ENCODE assay signal across 24 cellular contexts in genomic region chr6:121884056-121884455, GRCh38.
DNase-seq lines count a peak whose midpoint lies in the region; ATAC-seq, FAIRE-seq and TF ChIP-seq lines count a peak whose summit lies in the region.
"Had no signal": no experiment of that assay in that cellular context is flagged by ENCODE, and none has a peak within 500 bp of the region (broad histone marks: within the 10 kb centered on the region; RNA-seq: fewer than 3 reads in every experiment).

No MANE protein-coding gene starts in this region.

- no peaks in the 10 kb centered on the region for H3K36me3 Mint-ChIP-seq in astrocyte (ENCODE audit: low read depth, unreplicated experiment)
- H3K36me3 Mint-ChIP-seq: CD8-positive, alpha-beta memory T cell had no signal

- H3K79me2 ChIP-seq in astrocyte (ENCODE audit: insufficient read depth, low read length) (no peaks in the 10 kb centered on the region), fibroblast of lung (ENCODE audit: control insufficient read depth, insufficient read depth, low read length) (no peaks in the 10 kb centered on the region), osteoblast (ENCODE audit: insufficient read depth, low read length) (no peaks in the 10 kb centered on the region)

- H4K20me1 ChIP-seq in astrocyte (ENCODE audit: insufficient read depth, low read length): no peaks in the 10 kb centered on the region
- H4K20me1 ChIP-seq in fibroblast of lung (ENCODE audit: control insufficient read depth, extremely low read depth, insufficient read depth, low read length): no peaks in the 10 kb centered on the region
- no peaks in the 10 kb centered on the region for H4K20me1 ChIP-seq in osteoblast (ENCODE audit: insufficient read depth, low read length)

- H3K36me3 ChIP-seq in astrocyte (ENCODE audit: insufficient read depth, low read length) (no peaks in the 10 kb centered on the region), fibroblast of lung (ENCODE audit: control insufficient read depth, insufficient read depth, low read length) (no peaks in the 10 kb centered on the region), osteoblast (ENCODE audit: insufficient read depth, low read length) (no peaks in the 10 kb centered on the region)

- no peaks in the 10 kb centered on the region for H3K9me3 ChIP-seq in astrocyte (ENCODE audit: insufficient read depth, low read depth, low read length)
- no peaks in the 10 kb centered on the region for H3K9me3 ChIP-seq in fibroblast of lung (ENCODE audit: control insufficient read depth, insufficient read depth, low read depth, low read length)
- H3K9me3 ChIP-seq in osteoblast (ENCODE audit: low read depth, low read length): no peaks in the 10 kb centered on the region

- H3K4me3 Mint-ChIP-seq in astrocyte (ENCODE audit: unreplicated experiment): no peak overlapping the region
- H3K4me3 Mint-ChIP-seq: CD8-positive, alpha-beta memory T cell had no signal

- no peak overlapping the region for H3K4me3 ChIP-seq in AG10803 (ENCODE audit: low read length)
- H3K4me3 ChIP-seq in astrocyte (ENCODE audit: insufficient read depth, low read depth, low read length): no peak overlapping the region
- no peak overlapping the region for H3K4me3 ChIP-seq in fibroblast of lung (replicated peaks in 1 of 4; ENCODE audit: control extremely low read depth in 1 of 4, insufficient read depth in 1 of 4, low read depth in 3 of 4, low read length in 4 of 4)
- no peak overlapping the region for H3K4me3 ChIP-seq in osteoblast (ENCODE audit: insufficient read depth, low read length)

- H3K9me3 Mint-ChIP-seq in astrocyte (ENCODE audit: unreplicated experiment): no peaks in the 10 kb centered on the region

- no peak for TF ChIP-seq CTCF in AG10803 (conservative IDR thresholded peaks at IDR 0.05; ENCODE audit: low read length)
- no peak for TF ChIP-seq CTCF in astrocyte (IDR thresholded peaks at IDR 0.05; ENCODE audit: insufficient read depth, low read depth, low read length)
- TF ChIP-seq CTCF in fibroblast of lung (conservative IDR thresholded peaks at IDR 0.05 in 1 of 2, IDR thresholded peaks at IDR 0.05 in 1 of 2; ENCODE audit: low read depth in 1 of 2, low read length in 2 of 2): no peak
- no peak for TF ChIP-seq CTCF in osteoblast (IDR thresholded peaks at IDR 0.05; ENCODE audit: extremely low read depth, low read depth, low read length)

- H3K4me1 Mint-ChIP-seq in astrocyte (ENCODE audit: low read depth, unreplicated experiment): peaks cover 15% of the 10 kb centered on the region
- H3K4me1 Mint-ChIP-seq: CD8-positive, alpha-beta memory T cell had no signal

- no peak overlapping the region for H3K9ac ChIP-seq in astrocyte (ENCODE audit: low read length)
- no peak overlapping the region for H3K9ac ChIP-seq in fibroblast of lung (ENCODE audit: insufficient read depth, low read length)

- H2AFZ ChIP-seq in astrocyte (ENCODE audit: low read depth, low read length): no peak overlapping the region
- H2AFZ ChIP-seq in fibroblast of lung (ENCODE audit: low read length): no peak overlapping the region
- no peak overlapping the region for H2AFZ ChIP-seq in osteoblast (ENCODE audit: low read length)

- DNase-seq in AG10803 (ENCODE audit: low read depth): peak; percentile 74
- peak; percentile 53 for DNase-seq in astrocyte (ENCODE audit: low read depth)
- DNase-seq in fibroblast of lung (ENCODE audit: low read depth in 2 of 2): peak; percentile 12 to 58
- no peak for DNase-seq in osteoblast (ENCODE audit: insufficient read length, low spot score, missing footprints)
- DNase-seq: Calu3; CD8-positive, alpha-beta memory T cell; DMS153; KG1; NCI-H1092; NCI-H1436; NCI-H1930; NCI-H226; NCI-H510A treated with DMSO at 0.1 percent for 48 hours; NCI-H774; SIG-M5 had no signal

- no peak overlapping the region for H3K27ac Mint-ChIP-seq in astrocyte (ENCODE audit: unreplicated experiment)
- H3K27ac Mint-ChIP-seq: CD8-positive, alpha-beta memory T cell had no signal

- H3K4me2 ChIP-seq in astrocyte (ENCODE audit: low read length): no peak overlapping the region
- no peak overlapping the region for H3K4me2 ChIP-seq in fibroblast of lung (ENCODE audit: extremely low read depth, insufficient read depth, low read length)
- H3K4me2 ChIP-seq in osteoblast (ENCODE audit: insufficient read depth, low read length): peak overlapping the region; percentile 37

- peaks cover 8% of the 10 kb centered on the region for H3K4me1 ChIP-seq in astrocyte (ENCODE audit: insufficient read depth, low read length)
- H3K4me1 ChIP-seq in fibroblast of lung (ENCODE audit: control insufficient read depth, extremely low read depth, insufficient read depth, low read length): peaks cover 11% of the 10 kb centered on the region
- H3K4me1 ChIP-seq in osteoblast (ENCODE audit: insufficient read depth, low read length): peaks cover 62% of the 10 kb centered on the region

- ATAC-seq in HG02981 (IDR thresholded peaks at IDR 0.05; ENCODE audit: unreplicated experiment) (no peak), HG03469 (IDR thresholded peaks at IDR 0.05; ENCODE audit: unreplicated experiment) (no peak), GM21717 (IDR thresholded peaks at IDR 0.05; ENCODE audit: unreplicated experiment) (no peak)
- ATAC-seq: Panc1, SK-N-SH treated with all-trans-retinoic acid at 6 μM for 48 hours had no signal

- no peak overlapping the region for H3K27ac ChIP-seq in astrocyte (ENCODE audit: low read depth, low read length)
- no peak overlapping the region for H3K27ac ChIP-seq in fibroblast of lung (ENCODE audit: insufficient read depth, low read length)
- H3K27ac ChIP-seq in osteoblast (ENCODE audit: low read depth, low read length): no peak overlapping the region
- H3K27ac ChIP-seq: C4-2B, HL-60 had no signal

- peak; percentile 93 for FAIRE-seq in astrocyte (lab: Jason Lieb, UNC)
- FAIRE-seq: GM19239, H54 had no signal

- H3K27me3 ChIP-seq in astrocyte (ENCODE audit: insufficient read depth, low read length): no peaks in the 10 kb centered on the region
- no peaks in the 10 kb centered on the region for H3K27me3 ChIP-seq in fibroblast of lung (ENCODE audit: control insufficient read depth, insufficient read depth, low read length)
- H3K27me3 ChIP-seq in osteoblast (ENCODE audit: insufficient read depth, low read length): no peaks in the 10 kb centered on the region

- H3K27me3 Mint-ChIP-seq in astrocyte (ENCODE audit: low read depth, unreplicated experiment): no peaks in the 10 kb centered on the region
- H3K27me3 Mint-ChIP-seq: CD8-positive, alpha-beta memory T cell had no signal
